Comparison of ENCODE assay signal across 22 cellular contexts in the genomic region with DNA sequence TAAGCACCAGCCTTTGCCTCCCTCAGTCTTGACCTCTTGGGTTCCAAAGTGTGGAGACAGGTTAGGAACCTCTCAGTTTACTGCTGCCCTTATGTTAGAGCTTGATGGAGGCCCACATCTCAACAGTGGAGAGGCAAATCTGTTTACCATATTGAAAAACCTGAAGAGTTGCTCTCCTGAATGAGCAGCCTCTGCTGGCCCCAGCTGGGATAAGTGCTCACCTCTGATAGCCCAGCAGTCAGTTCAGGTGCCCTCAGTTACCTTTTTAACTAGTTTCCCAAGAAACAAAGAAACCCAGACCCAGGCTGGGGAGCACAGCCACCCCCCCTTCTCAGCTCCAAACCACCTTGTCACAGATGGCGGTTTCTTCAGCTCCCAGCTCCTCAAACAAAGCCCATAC. TPM values are rescaled to one million over a fixed set of nuclear protein-coding genes. Genes with fewer than 3 reads are reported as not detected.
A peak's percentile ranks its signal among the peaks of the same experiment; 100 is the strongest.
DNase-seq lines count a peak whose midpoint lies in the region; ATAC-seq, FAIRE-seq and TF ChIP-seq lines count a peak whose summit lies in the region.
"Had no signal": no experiment of that assay in that cellular context is flagged by ENCODE, and none has a peak within 500 bp of the region (broad histone marks: within the 10 kb centered on the region; RNA-seq: fewer than 3 reads in every experiment).

No MANE protein-coding gene starts in this region.

- H3K9me3 Mint-ChIP-seq in memory B cell: peaks cover 1% of the 10 kb centered on the region
- H3K9me3 Mint-ChIP-seq: activated T-helper 17 cell treated with anti-CD3 and anti-CD28 coated beads, Interleukin-2, amount 50 U/mL, for 72 hours had no signal

- no peak for DNase-seq in memory B cell (ENCODE audit: low spot score in 2 of 2)
- DNase-seq in stomach: no peak
- DNase-seq in HepG2 (ENCODE audit: low spot score): no peak
- DNase-seq in A673 (ENCODE audit: low spot score): no peak
- DNase-seq: CD8-positive, alpha-beta T cell; effector memory CD4-positive, alpha-beta T cell; esophagus squamous epithelium; NCI-H2081 treated with DMSO at 0.1 percent for 48 hours; RPMI8226 had no signal

- H3K27ac ChIP-seq in VCaP (peak overlapping the region; percentile 99), stomach (peak overlapping the region in 4 of 5 donors; percentile 10 to 86 (median 84)), HepG2 (ENCODE audit: extremely low read length, insufficient read depth, low read length) (no peak overlapping the region), A673 (ENCODE audit: low read depth, low read length, poor library complexity, severe bottlenecking) (no peak overlapping the region)
- H3K27ac ChIP-seq: GM23248, ovary, WERI-Rb-1 had no signal

- no peak overlapping the region for H3K4me3 Mint-ChIP-seq in memory B cell
- H3K4me3 Mint-ChIP-seq: activated naive CD8-positive, alpha-beta T cell; activated T-helper 17 cell treated with anti-CD3 and anti-CD28 coated beads, Interleukin-2, amount 50 U/mL, for 72 hours; CD8-positive, alpha-beta T cell had no signal

- H3K9ac ChIP-seq in HepG2 (ENCODE audit: insufficient read depth, low read depth, low read length): no peak overlapping the region
- H3K9ac ChIP-seq: GM23248, SK-N-SH had no signal

- H3K9me3 ChIP-seq in stomach (no peaks in the 10 kb centered on the region), HepG2 (ENCODE audit: low read length) (no peaks in the 10 kb centered on the region), A673 (ENCODE audit: low read depth, low read length, poor library complexity, severe bottlenecking) (no peaks in the 10 kb centered on the region)
- H3K9me3 ChIP-seq: esophagus squamous epithelium, gastroesophageal sphincter, lower lobe of right lung, ovary, right lobe of liver, SK-N-SH had no signal

- ATAC-seq in memory B cell (ENCODE audit: low read depth) (no peak), HepG2 (no peak), HG03025 (IDR thresholded peaks at IDR 0.05; ENCODE audit: low FRiP score, unreplicated experiment) (no peak)
- ATAC-seq: activated T-helper 17 cell treated with anti-CD3 and anti-CD28 coated beads, Interleukin-2, amount 50 U/mL, for 72 hours; CD8-positive, alpha-beta T cell had no signal

- H3K4me1 ChIP-seq in stomach: peaks cover 41 to 51% (median 44%) of the 10 kb centered on the region in 4 donors
- H3K4me1 ChIP-seq in HepG2 (ENCODE audit: insufficient read depth, low read length): peaks cover 53% of the 10 kb centered on the region
- peaks cover 10% of the 10 kb centered on the region for H3K4me1 ChIP-seq in A673 (ENCODE audit: insufficient read depth, low read length, poor library complexity, severe bottlenecking)

- POLR2A ChIA-PET in HepG2 (lab: Yijun Ruan, JAX): interaction anchor here (1.2 to 6.0 kb wide), 6 partner anchors 32 to 95 kb away, joined by 3 to 115 read pairs (median 10); no protein-coding TSS in a partner anchor
- POLR2A ChIA-PET in A673 (lab: Charles Lee; ENCODE audit: low non-redundant PET): interaction anchor here (0.6 kb wide), 1 partner anchor 101 kb away, joined by 3 read pairs; no protein-coding TSS in a partner anchor

- H3K4me1 Mint-ChIP-seq in memory B cell: peaks cover 20% of the 10 kb centered on the region

- H3K27me3 ChIP-seq in stomach (no peaks in the 10 kb centered on the region), HepG2 (ENCODE audit: control insufficient read depth in 1 of 2, insufficient read depth in 2 of 2, low read length in 2 of 2) (no peaks in the 10 kb centered on the region), A673 (replicated peaks; ENCODE audit: insufficient read depth, low read depth, low read length, poor library complexity) (no peaks in the 10 kb centered on the region)
- H3K27me3 ChIP-seq: ovary, right lobe of liver had no signal

- H3K27me3 Mint-ChIP-seq in memory B cell: no peaks in the 10 kb centered on the region
- H3K27me3 Mint-ChIP-seq: activated T-helper 17 cell treated with anti-CD3 and anti-CD28 coated beads, Interleukin-2, amount 50 U/mL, for 72 hours had no signal

- no peak for FAIRE-seq in HepG2 (lab: Jason Lieb, UNC)
- FAIRE-seq: astrocyte had no signal

- H3K36me3 Mint-ChIP-seq in memory B cell: peaks cover 28% of the 10 kb centered on the region

- peaks cover 0 to 8% (median 2%) of the 10 kb centered on the region in 4 donors for H3K36me3 ChIP-seq in stomach
- peaks cover 0 to under 1% of the 10 kb centered on the region in 2 experiments; a peak in 1 of 5 replicates for H3K36me3 ChIP-seq in HepG2 (replicated peaks in 1 of 2; ENCODE audit: control insufficient read depth in 1 of 2, insufficient read depth in 2 of 2, low read length in 2 of 2)
- H3K36me3 ChIP-seq in A673 (ENCODE audit: insufficient read depth, low read length, poor library complexity, severe bottlenecking): no peaks in the 10 kb centered on the region
- H3K36me3 ChIP-seq: lower lobe of right lung, ovary, right lobe of liver, WERI-Rb-1 had no signal

- CTCF ChIA-PET in HepG2 (lab: Yijun Ruan, JAX; ENCODE audit: low intra/inter-chr PET ratio, low total read pairs): interaction anchor here (1.5 to 3.6 kb wide), 4 partner anchors 86 to 125 kb away, joined by 3 to 31 read pairs (median 17); no protein-coding TSS in a partner anchor
- CTCF ChIA-PET in A673 (lab: Charles Lee): interaction anchor here (0.6 to 2.7 kb wide), 4 partner anchors 12 to 118 kb away, joined by 4 to 25 read pairs (median 6); no protein-coding TSS in a partner anchor

- in situ Hi-C loops in HepG2 (cut with HindIII; ENCODE audit: extremely low pct_ligation_motif_present, low pct_unique_long_range_greater_than_20kb): loop anchor here (5.0 kb wide), 2 partner anchors 41 to 81 kb away; no protein-coding TSS in a partner anchor

- no peak for TF ChIP-seq EP300 in stomach (IDR thresholded peaks at IDR 0.05)
- TF ChIP-seq EP300 in HepG2 (IDR thresholded peaks at IDR 0.05; ENCODE audit: low read depth in 2 of 2, low read length in 2 of 2): no peak
- no peak for TF ChIP-seq EP300 in HepG2 (CRISPR knock-in tag; IDR thresholded peaks at IDR 0.05; ENCODE audit: borderline replicate concordance)

- no peak overlapping the region for H3K4me3 ChIP-seq in GM12875 (ENCODE audit: low read depth, low read length)
- H3K4me3 ChIP-seq in stomach: no peak overlapping the region
- H3K4me3 ChIP-seq in HepG2 (replicated peaks in 1 of 3; ENCODE audit: insufficient read depth in 1 of 3, low read depth in 2 of 3, low read length in 3 of 3): no peak overlapping the region
- H3K4me3 ChIP-seq in A673 (ENCODE audit: low read depth, low read length, poor library complexity, severe bottlenecking): no peak overlapping the region
- H3K4me3 ChIP-seq: esophagus squamous epithelium, gastroesophageal sphincter, GM23248, lower lobe of right lung, ovary, right lobe of liver had no signal

- H4K20me1 ChIP-seq in HepG2 (ENCODE audit: insufficient read depth, low read length): no peaks in the 10 kb centered on the region

- 44 to 77% (median 50%) methylated on average over 1 of the region's 1 CpG for WGBS in stomach, 5 donors
- WGBS in HepG2 (ENCODE audit: low lambda C conversion rate): 92% methylated on average over 1 of the region's 1 CpG

- no peak overlapping the region for H3K4me2 ChIP-seq in HepG2 (ENCODE audit: low read depth, low read length)
- H3K4me2 ChIP-seq: SK-N-SH had no signal

- intact Hi-C loops in stomach (cut with DNase I; ENCODE audit: low total_unique reads): no loop called here
- intact Hi-C loops in HepG2 (cut with micrococcal nuclease; ENCODE audit: unreplicated experiment): loop anchor here (1.0 kb wide), 2 partner anchors 58 to 473 kb away; partner anchors contain the start of gene PPFIBP2
- intact Hi-C loops in A673 (cut with micrococcal nuclease; ENCODE audit: unreplicated experiment): loop anchor here (1.0 to 10.0 kb wide), 4 partner anchors 86 to 216 kb away; no protein-coding TSS in a partner anchor

- no TSS peak for BruUV-seq in HepG2 (replicated peaks; lab: Mats Ljungman, UMichigan)
- BruUV-seq in A673 (replicated peaks; lab: Mats Ljungman, UMichigan): no TSS peak

- TF ChIP-seq RAD21 in HepG2 (CRISPR knock-in tag; IDR thresholded peaks at IDR 0.05): no peak

- no peak overlapping the region for H2AFZ ChIP-seq in HepG2 (ENCODE audit: low read length)
- H2AFZ ChIP-seq: GM23248 had no signal

- H3K79me2 ChIP-seq in HepG2 (ENCODE audit: insufficient read depth, low read length): peaks cover 16% of the 10 kb centered on the region

- H3K27ac Mint-ChIP-seq in memory B cell: peak overlapping the region; percentile 41
- H3K27ac Mint-ChIP-seq: activated naive CD8-positive, alpha-beta T cell; CD8-positive, alpha-beta T cell had no signal

- TF ChIP-seq POLR2A in stomach (IDR thresholded peaks at IDR 0.05): no peak
- no peak for TF ChIP-seq POLR2A in HepG2 (IDR thresholded peaks at IDR 0.05; ENCODE audit: insufficient read depth in 1 of 2, low read depth in 2 of 2, low read length in 2 of 2)

- TF ChIP-seq CTCF in GM12875 (IDR thresholded peaks at IDR 0.05; ENCODE audit: borderline replicate concordance, insufficient read depth, low read depth, low read length) (0 out of 2 replicates have a peak, but pooled peaks have one; percentile 4), VCaP (conservative IDR thresholded peaks at IDR 0.05) (no peak), stomach (IDR thresholded peaks at IDR 0.05) (no peak), HepG2 (CRISPR knock-in tag; IDR thresholded peaks at IDR 0.05) (no peak), A673 (conservative IDR thresholded peaks at IDR 0.05; ENCODE audit: low read depth, low read length) (no peak)

RNA-seq across cellular contexts. Expression of gene PPFIBP2, which starts 57.1 kb away (rescaled TPM):
- 100 to 1,000 TPM in 1 of 5 donors, 10 to 100 TPM in 4; 64.3 to 153 (median 92.2) TPM for total RNA-seq in stomach
- 10 to 100 TPM; 28.1 to 75.5 (median 28.1) TPM for polyA plus RNA-seq in stomach
- total RNA-seq in HepG2 (2016; rRNA removed; fragmentation: Illumina TruSeq; extraction: Trizol): 15.0 and 15.8 TPM in 2 replicates
- 10.1 and 10.8 TPM in 2 replicates for total RNA-seq in HepG2 (2016; cell fraction: cytosol; rRNA removed; fragmentation: Illumina TruSeq; extraction: Trizol; ENCODE audit: low read depth)
- total RNA-seq in HepG2 (2016; cell fraction: insoluble cytoplasmic fraction; rRNA removed; fragmentation: Illumina TruSeq; extraction: Trizol): 15.1 and 19.3 TPM in 2 replicates
- 9.3 and 12.0 TPM in 2 replicates for total RNA-seq in HepG2 (2016; cell fraction: membrane; rRNA removed; fragmentation: Illumina TruSeq; extraction: Trizol)
- 22.7 and 24.0 TPM in 2 replicates for total RNA-seq in HepG2 (2016; cell fraction: nucleus; rRNA removed; fragmentation: Illumina TruSeq; extraction: Trizol)
- polyA plus RNA-seq in HepG2 (2011; rRNA removed): 41.6 and 52.5 TPM in 2 replicates
- polyA plus RNA-seq in HepG2 (2011; cell fraction: cytosol; rRNA removed): 21.9 and 27.8 TPM in 2 replicates
- 94.0 and 96.1 TPM in 2 replicates for polyA plus RNA-seq in HepG2 (2011; cell fraction: nucleus; rRNA removed)
- 27.5 and 36.7 TPM in 2 replicates for polyA plus RNA-seq in HepG2 (2012)
- polyA plus RNA-seq in HepG2 (2016; cell fraction: cytosol; fragmentation: Illumina TruSeq; extraction: Trizol; ENCODE audit: low read depth): 2.4 and 2.9 TPM in 2 replicates
- polyA plus RNA-seq in HepG2 (2016; cell fraction: insoluble cytoplasmic fraction; fragmentation: Illumina TruSeq; extraction: Trizol; ENCODE audit: low read depth): 9.9 and 13.6 TPM in 2 replicates
- 4.7 and 5.9 TPM in 2 replicates for polyA plus RNA-seq in HepG2 (2016; cell fraction: membrane; fragmentation: Illumina TruSeq; extraction: Trizol; ENCODE audit: low read depth)
- polyA plus RNA-seq in HepG2 (2016; cell fraction: nucleus; fragmentation: Illumina TruSeq; extraction: Trizol; ENCODE audit: insufficient read depth, low read depth): 17.2 and 18.8 TPM in 2 replicates
- 32.4 and 88.1 TPM in 2 replicates for polyA minus RNA-seq in HepG2 (2011; rRNA and poly(A)+ RNA removed; ENCODE audit: low replicate concordance)
- polyA minus RNA-seq in HepG2 (2011; cell fraction: cytosol; rRNA and poly(A)+ RNA removed): 34.5 and 36.9 TPM in 2 replicates
- 174 and 179 TPM in 2 replicates for polyA minus RNA-seq in HepG2 (2011; cell fraction: nucleus; rRNA and poly(A)+ RNA removed)
- 5.7 and 6.8 TPM in 2 replicates for total RNA-seq in A673 (2021)

Comparison
In these comparisons a context has a peak if more than half of its experiments do, and no peak if none do; other contexts are left out.
1. H3K27ac ChIP-seq: peak in VCaP (single experiment) and stomach (4 of 5); none in HepG2 (single experiment) and A673 (single experiment).